In the genomic region with DNA sequence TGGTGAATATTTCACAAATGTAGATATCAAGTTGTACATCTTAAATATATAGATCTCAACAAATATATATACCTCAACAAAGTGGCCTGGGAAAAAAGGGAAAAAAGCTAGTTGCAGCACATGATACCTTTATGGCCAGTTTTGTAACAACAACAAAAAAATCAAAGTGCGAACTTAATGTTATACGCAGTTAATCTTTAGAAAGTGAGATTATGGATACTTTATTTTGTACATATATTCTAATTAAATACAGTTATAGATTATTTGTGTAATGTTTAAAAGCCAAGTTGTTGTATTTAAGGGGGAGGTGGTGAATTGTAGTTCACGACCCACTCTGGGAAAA, we compare ENCODE assay signal across 9 cellular contexts. TPM values are rescaled to one million over a fixed set of nuclear protein-coding genes. Genes with fewer than 3 reads are reported as not detected.
A peak's percentile ranks its signal among the peaks of the same experiment; 100 is the strongest.
DNase-seq lines count a peak whose midpoint lies in the region; ATAC-seq and TF ChIP-seq lines count a peak whose summit lies in the region.
"Had no signal": no experiment of that assay in that cellular context is flagged by ENCODE, and none has a peak within 500 bp of the region (broad histone marks: within the 10 kb centered on the region; RNA-seq: fewer than 3 reads in every experiment).

No MANE protein-coding gene starts in this region.

- H3K9me3 ChIP-seq in HUES48 (ENCODE audit: control insufficient read depth, insufficient read depth, low read length) (peaks cover 5% of the 10 kb centered on the region; the same call in 1 of the 2 replicates), mucosa of stomach (ENCODE audit: control insufficient read depth, low read length) (no peaks in the 10 kb centered on the region)

- intact Hi-C loops in MCF 10A (cut with micrococcal nuclease), result no loop called here

- CTCF ChIA-PET in MCF 10A (lab: Yijun Ruan, JAX), result no interaction called here

- no peaks in the 10 kb centered on the region for H3K4me1 ChIP-seq in HUES48 (ENCODE audit: control insufficient read depth, insufficient read depth, low read length)
- H3K4me1 ChIP-seq in mucosa of stomach (ENCODE audit: control insufficient read depth, insufficient read depth, low read length), result no peaks in the 10 kb centered on the region
- H3K4me1 ChIP-seq: adrenal gland had no signal

- H3K4me1 Mint-ChIP-seq in MCF 10A (ENCODE audit: insufficient read depth, unreplicated experiment), result no peaks in the 10 kb centered on the region

- peaks cover 7% of the 10 kb centered on the region for H3K36me3 Mint-ChIP-seq in MCF 10A (ENCODE audit: insufficient read depth, unreplicated experiment)

- H3K27ac Mint-ChIP-seq in MCF 10A (ENCODE audit: low read depth, unreplicated experiment), result no peak overlapping the region

- H3K9me3 Mint-ChIP-seq in MCF 10A (ENCODE audit: unreplicated experiment), result peaks cover 23% of the 10 kb centered on the region

- BruUV-seq in MCF 10A (replicated peaks; lab: Mats Ljungman, UMichigan), result no TSS peak

- TF ChIP-seq CTCF in 22Rv1 (IDR thresholded peaks at IDR 0.05), result no peak
- no peak for TF ChIP-seq CTCF in MCF 10A (IDR thresholded peaks at IDR 0.05; ENCODE audit: unreplicated experiment)

- H3K27me3 Mint-ChIP-seq in MCF 10A (ENCODE audit: insufficient read depth, unreplicated experiment), result no peaks in the 10 kb centered on the region

- H3K9ac ChIP-seq in HUES48 (ENCODE audit: low read depth, low read length) (no peak overlapping the region), mucosa of stomach (ENCODE audit: low read length) (peak overlapping the region; percentile 85)

- no peaks in the 10 kb centered on the region for H3K27me3 ChIP-seq in HUES48 (ENCODE audit: control insufficient read depth, insufficient read depth, low read length)
- no peaks in the 10 kb centered on the region for H3K27me3 ChIP-seq in mucosa of stomach (ENCODE audit: control insufficient read depth, insufficient read depth, low read length)
- H3K27me3 ChIP-seq: adrenal gland had no signal

- POLR2A ChIA-PET in MCF 10A (lab: Yijun Ruan, JAX), result interaction anchor here (0.6 to 1.5 kb wide), 8 partner anchors 38 to 399 kb away, joined by 3 to 4 read pairs (median 4); a partner anchor contains a TSS

- H3K36me3 ChIP-seq in HUES48 (ENCODE audit: control insufficient read depth, insufficient read depth, low read length), result peaks cover 7% of the 10 kb centered on the region; the same call in 1 of the 2 replicates
- no peaks in the 10 kb centered on the region for H3K36me3 ChIP-seq in mucosa of stomach (ENCODE audit: control insufficient read depth, insufficient read depth, low read length)
- H3K36me3 ChIP-seq: adrenal gland had no signal

- peak overlapping the region; percentile 78 for H3K4me3 Mint-ChIP-seq in MCF 10A (ENCODE audit: unreplicated experiment)

- DNase-seq in MCF 10A (ENCODE audit: unreplicated experiment) (no peak), hypothalamus (lab: John Stamatoyannopoulos, UW) (no peak)
- no peak for DNase-seq in stimulated activated naive CD4-positive, alpha-beta T cell treated with Interleukin-2 at 50 U/mL for 16 hours (lab: John Stamatoyannopoulos, UW)
- DNase-seq in activated CD4-positive, CD25-positive, alpha-beta regulatory T cell treated with anti-CD3 and anti-CD28 coated beads, Interleukin-2, amount 50 U/mL, for 72 hours, result no peak

- H3K4me3 ChIP-seq in HUES48 (ENCODE audit: low read depth, low read length) (peak overlapping the region; percentile 99), mucosa of stomach (ENCODE audit: low read length) (peak overlapping the region; percentile 67)

- H3K27ac ChIP-seq in 22Rv1 (peak overlapping the region; percentile 95), HUES48 (ENCODE audit: low read depth, low read length) (no peak overlapping the region)

- no peak for ATAC-seq in HG03159 (IDR thresholded peaks at IDR 0.05; ENCODE audit: unreplicated experiment)

RNA-seq across cellular contexts. Expression of a gene that starts 0.4 kb away (rescaled TPM):
- 11.5 and 14.0 TPM in 2 replicates for total RNA-seq in MCF 10A (2022)

RNA-seq across cellular contexts. Expression of a gene that starts 31.4 kb away (rescaled TPM):
- total RNA-seq in MCF 10A (2022), result 0.15 and 0.30 TPM in 2 replicates

RNA-seq across cellular contexts. Expression of a gene that starts 59.0 kb away (rescaled TPM):
- not detected in 2 replicates for total RNA-seq in MCF 10A (2022)
